Comparison of ENCODE assay signal across 1 cellular context in the genomic region with DNA sequence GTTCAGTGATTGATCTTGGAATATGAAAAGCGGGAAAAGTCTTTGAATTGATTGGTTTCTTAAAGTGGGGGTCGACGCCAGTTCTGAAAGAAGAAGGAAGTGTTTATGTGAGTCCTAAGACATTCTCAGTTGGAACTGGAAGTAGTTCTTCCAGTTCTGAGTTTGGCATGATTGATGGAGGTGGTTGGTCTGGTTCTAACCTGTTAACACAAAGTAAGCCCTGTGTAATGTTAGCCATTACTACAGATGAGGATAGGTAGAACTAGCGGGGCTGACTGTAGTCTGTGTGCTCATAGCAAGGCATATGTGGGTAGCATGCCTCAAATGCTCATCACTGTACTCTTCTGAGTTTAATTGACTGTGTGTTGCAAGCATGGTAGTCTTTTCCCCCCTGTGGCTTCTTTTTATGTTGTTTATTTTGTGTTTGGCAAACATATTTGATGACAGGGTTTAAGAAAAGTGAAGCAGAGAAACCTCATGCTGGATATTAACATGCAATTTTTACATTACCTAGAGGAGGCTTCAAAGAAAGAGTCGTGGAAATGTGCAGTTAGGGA.
TF ChIP-seq lines count a peak whose summit lies in the region.

No MANE protein-coding gene starts in this region.

TF ChIP-seq in K562, 482 proteins besides CTCF, POLR2A, EP300 and RAD21:
- TF ChIP-seq FOSL1 (tag; conservative IDR thresholded peaks at IDR 0.05) (no peak), MEIS2 (IDR thresholded peaks at IDR 0.05; ENCODE audit: partially characterized antibody) (peak; percentile 23)
